8 cellular contexts compared by ENCODE assay signal in genomic region chr3:45551214-45552010, GRCh38. TPM values are rescaled to one million over a fixed set of nuclear protein-coding genes. Genes with fewer than 3 reads are reported as not detected.
DNase-seq lines count a peak whose midpoint lies in the region; ATAC-seq and TF ChIP-seq lines count a peak whose summit lies in the region.

No MANE protein-coding gene starts in this region.

- peaks cover 0 to 5% (median 0%) of the 10 kb centered on the region in 3 donors for H3K4me1 Mint-ChIP-seq in CD8-positive, alpha-beta memory T cell

- TF ChIP-seq CTCF in Peyer's patch (IDR thresholded peaks at IDR 0.05): no peak
- TF ChIP-seq CTCF in fibroblast of the aortic adventitia (IDR thresholded peaks at IDR 0.05; ENCODE audit: insufficient read depth, low read length): no peak
- TF ChIP-seq CTCF in GM20000 (IDR thresholded peaks at IDR 0.05; ENCODE audit: extremely low read depth, missing control alignments): no peak

- H3K36me3 Mint-ChIP-seq in CD8-positive, alpha-beta memory T cell: peaks cover 0 to 24% (median 9%) of the 10 kb centered on the region in 3 donors

- H3K4me3 Mint-ChIP-seq in CD8-positive, alpha-beta memory T cell: no peak overlapping the region

- intact Hi-C loops in posterior vena cava (cut with DNase I): no loop called here

- H3K36me3 ChIP-seq in CD8-positive, alpha-beta memory T cell (ENCODE audit: insufficient read depth, low read length): no peaks in the 10 kb centered on the region
- peaks cover 0 to 13% (median 0%) of the 10 kb centered on the region in 3 donors for H3K36me3 ChIP-seq in Peyer's patch

- no peaks in the 10 kb centered on the region for H3K9me3 Mint-ChIP-seq in CD8-positive, alpha-beta memory T cell

- POLR2A ChIA-PET in CD8-positive, alpha-beta memory T cell (lab: Charles Lee): no interaction called here

- no peaks in the 10 kb centered on the region for H3K27me3 ChIP-seq in CD8-positive, alpha-beta memory T cell (ENCODE audit: insufficient read depth, low read length, poor library complexity, severe bottlenecking)
- H3K27me3 ChIP-seq in Peyer's patch: no peaks in the 10 kb centered on the region

- peak overlapping the region; percentile 70 for H3K27ac ChIP-seq in CD8-positive, alpha-beta memory T cell (ENCODE audit: low read depth, low read length)
- peak overlapping the region in 3 of 4 donors; percentile 27 to 41 (median 39) for H3K27ac ChIP-seq in Peyer's patch

- no peaks in the 10 kb centered on the region for H3K4me1 ChIP-seq in CD8-positive, alpha-beta memory T cell (ENCODE audit: insufficient read depth, low read length)
- peaks cover 0 to 20% (median 2%) of the 10 kb centered on the region in 4 donors for H3K4me1 ChIP-seq in Peyer's patch

- peak overlapping the region in 2 of 8 donors; percentile 64 to 74 for H3K27ac Mint-ChIP-seq in CD8-positive, alpha-beta memory T cell

- CTCF ChIA-PET in CD8-positive, alpha-beta memory T cell (lab: Charles Lee): no interaction called here

- H3K9me3 ChIP-seq in CD8-positive, alpha-beta memory T cell (ENCODE audit: low read length): no peaks in the 10 kb centered on the region
- H3K9me3 ChIP-seq in Peyer's patch: no peaks in the 10 kb centered on the region

- no peak for ATAC-seq in GM18511 (IDR thresholded peaks at IDR 0.05; ENCODE audit: unreplicated experiment)
- no peak for ATAC-seq in GM18498 (IDR thresholded peaks at IDR 0.05; ENCODE audit: unreplicated experiment)
- no peak for ATAC-seq in HG02642 (IDR thresholded peaks at IDR 0.05; ENCODE audit: poor library complexity, unreplicated experiment)

- no peak for DNase-seq in CD8-positive, alpha-beta memory T cell
- DNase-seq in Peyer's patch: peak in 1 of 3 donors; percentile 62
- DNase-seq in fibroblast of the aortic adventitia (ENCODE audit: low read depth): peak; percentile 98
- peak; percentile 92 for DNase-seq in posterior vena cava (ENCODE audit: low spot score)
- DNase-seq in GM20000 (ENCODE audit: low spot score): no peak

- H3K27me3 Mint-ChIP-seq in CD8-positive, alpha-beta memory T cell: no peaks in the 10 kb centered on the region

- no peak overlapping the region for H3K4me3 ChIP-seq in CD8-positive, alpha-beta memory T cell (ENCODE audit: low read length)
- H3K4me3 ChIP-seq in Peyer's patch: no peak overlapping the region
- no peak overlapping the region for H3K4me3 ChIP-seq in fibroblast of the aortic adventitia (ENCODE audit: low read depth, low read length)

- TF ChIP-seq POLR2A in Peyer's patch (IDR thresholded peaks at IDR 0.05): no peak

RNA-seq across cellular contexts. Expression of gene LIMD1, which starts 43.1 kb away (rescaled TPM):
- total RNA-seq in CD8-positive, alpha-beta memory T cell: 10 to 100 TPM; 27.0 to 27.2 TPM
- 5.8 TPM for polyA plus RNA-seq in CD8-positive, alpha-beta memory T cell
- total RNA-seq in Peyer's patch: 10 to 100 TPM; 19.0 to 41.8 (median 27.8) TPM
- total RNA-seq in fibroblast of the aortic adventitia (ENCODE audit: low replicate concordance): 10.6 and 18.8 TPM in 2 replicates
- 10 to 100 TPM; 28.9 to 33.5 TPM for total RNA-seq in posterior vena cava

Comparison
In these comparisons a context has a peak if more than half of its experiments do, and no peak if none do; other contexts are left out.
1. DNase-seq: peak in fibroblast of the aortic adventitia (single experiment) and posterior vena cava (single experiment); none in CD8-positive, alpha-beta memory T cell (0 of 5) and GM20000 (single experiment).